ENCODE assay signal across 2 cellular contexts in the genomic region with DNA sequence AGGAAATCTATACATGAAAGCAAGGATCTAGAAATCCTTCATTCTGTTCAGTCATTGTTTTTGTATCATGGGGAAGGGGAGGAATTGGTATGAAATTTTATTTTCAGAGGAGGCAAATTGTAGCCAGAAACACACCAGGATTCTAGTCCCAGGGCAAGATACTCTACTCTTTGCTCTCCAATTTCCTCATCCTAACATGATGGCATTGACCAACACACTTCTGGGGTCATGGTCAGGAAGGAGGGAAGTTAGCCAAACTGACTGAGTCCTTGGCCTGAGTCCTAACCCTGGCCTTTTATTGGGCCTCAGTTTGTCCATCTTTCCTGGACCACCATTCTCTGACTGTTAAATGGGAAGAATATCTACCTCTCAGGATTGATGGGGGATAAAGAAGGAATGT.
A peak's percentile ranks its signal among the peaks of the same experiment; 100 is the strongest.
TF ChIP-seq lines count a peak whose summit lies in the region.

No MANE protein-coding gene starts in this region.

TF ChIP-seq in liver, 16 proteins besides CTCF, POLR2A, EP300 and RAD21:
- TF ChIP-seq NR2F2 (IDR thresholded peaks at IDR 0.05) (no peak), FOXA2 (IDR thresholded peaks at IDR 0.05) (no peak), RXRA (IDR thresholded peaks at IDR 0.05) (peak; percentile 49 to 73), ATF3 (IDR thresholded peaks at IDR 0.05) (no peak), YY1 (IDR thresholded peaks at IDR 0.05) (no peak), SP1 (IDR thresholded peaks at IDR 0.05) (peak; percentile 15), HNF4G (IDR thresholded peaks at IDR 0.05) (peak; percentile 19), FOXA1 (IDR thresholded peaks at IDR 0.05) (no peak), JUND (IDR thresholded peaks at IDR 0.05) (no peak), HNF4A (conservative IDR thresholded peaks at IDR 0.05) (peak; percentile 65 to 75), ZBTB33 (IDR thresholded peaks at IDR 0.05) (no peak), EGR1 (IDR thresholded peaks at IDR 0.05; ENCODE audit: low read depth in 2 of 2) (no peak), MAX (IDR thresholded peaks at IDR 0.05) (no peak), TAF1 (conservative IDR thresholded peaks at IDR 0.05) (no peak), GABPA (IDR thresholded peaks at IDR 0.05 in 1 of 2, conservative IDR thresholded peaks at IDR 0.05 in 1 of 2) (no peak)
- TF ChIP-seq, protein P1, sequence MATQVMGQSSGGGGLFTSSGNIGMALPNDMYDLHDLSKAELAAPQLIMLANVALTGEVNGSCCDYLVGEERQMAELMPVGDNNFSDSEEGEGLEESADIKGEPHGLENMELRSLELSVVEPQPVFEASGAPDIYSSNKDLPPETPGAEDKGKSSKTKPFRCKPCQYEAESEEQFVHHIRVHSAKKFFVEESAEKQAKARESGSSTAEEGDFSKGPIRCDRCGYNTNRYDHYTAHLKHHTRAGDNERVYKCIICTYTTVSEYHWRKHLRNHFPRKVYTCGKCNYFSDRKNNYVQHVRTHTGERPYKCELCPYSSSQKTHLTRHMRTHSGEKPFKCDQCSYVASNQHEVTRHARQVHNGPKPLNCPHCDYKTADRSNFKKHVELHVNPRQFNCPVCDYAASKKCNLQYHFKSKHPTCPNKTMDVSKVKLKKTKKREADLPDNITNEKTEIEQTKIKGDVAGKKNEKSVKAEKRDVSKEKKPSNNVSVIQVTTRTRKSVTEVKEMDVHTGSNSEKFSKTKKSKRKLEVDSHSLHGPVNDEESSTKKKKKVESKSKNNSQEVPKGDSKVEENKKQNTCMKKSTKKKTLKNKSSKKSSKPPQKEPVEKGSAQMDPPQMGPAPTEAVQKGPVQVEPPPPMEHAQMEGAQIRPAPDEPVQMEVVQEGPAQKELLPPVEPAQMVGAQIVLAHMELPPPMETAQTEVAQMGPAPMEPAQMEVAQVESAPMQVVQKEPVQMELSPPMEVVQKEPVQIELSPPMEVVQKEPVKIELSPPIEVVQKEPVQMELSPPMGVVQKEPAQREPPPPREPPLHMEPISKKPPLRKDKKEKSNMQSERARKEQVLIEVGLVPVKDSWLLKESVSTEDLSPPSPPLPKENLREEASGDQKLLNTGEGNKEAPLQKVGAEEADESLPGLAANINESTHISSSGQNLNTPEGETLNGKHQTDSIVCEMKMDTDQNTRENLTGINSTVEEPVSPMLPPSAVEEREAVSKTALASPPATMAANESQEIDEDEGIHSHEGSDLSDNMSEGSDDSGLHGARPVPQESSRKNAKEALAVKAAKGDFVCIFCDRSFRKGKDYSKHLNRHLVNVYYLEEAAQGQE (IDR thresholded peaks at IDR 0.05) = no peak

TF ChIP-seq in HepG2, 621 proteins besides CTCF, POLR2A, EP300 and RAD21:
- TF ChIP-seq MTF2 (CRISPR knock-in tag; IDR thresholded peaks at IDR 0.05; ENCODE audit: borderline replicate concordance) (no peak), ZNF296 (CRISPR knock-in tag; conservative IDR thresholded peaks at IDR 0.05) (no peak), TOPORS (CRISPR knock-in tag; IDR thresholded peaks at IDR 0.05) (no peak), THAP7 (CRISPR knock-in tag; IDR thresholded peaks at IDR 0.05) (no peak), NCOA1 (CRISPR knock-in tag; IDR thresholded peaks at IDR 0.05) (no peak), ZNF850 (CRISPR knock-in tag; conservative IDR thresholded peaks at IDR 0.05) (no peak), SMYD3 (CRISPR knock-in tag; IDR thresholded peaks at IDR 0.05) (no peak), NFE2L1 (CRISPR knock-in tag; IDR thresholded peaks at IDR 0.05; ENCODE audit: borderline replicate concordance) (no peak), ZNF274 (CRISPR knock-in tag; IDR thresholded peaks at IDR 0.05) (no peak), HMGXB4 (CRISPR knock-in tag; IDR thresholded peaks at IDR 0.05; ENCODE audit: borderline replicate concordance in 1 of 2, low read depth in 1 of 2) (no peak), NBN (conservative IDR thresholded peaks at IDR 0.05) (no peak), ZNF678 (CRISPR knock-in tag; IDR thresholded peaks at IDR 0.05) (no peak), ZNF879 (CRISPR knock-in tag; IDR thresholded peaks at IDR 0.05) (no peak), ESRRA (CRISPR knock-in tag; IDR thresholded peaks at IDR 0.05; ENCODE audit: low read depth) (no peak), XRCC5 (optimal IDR thresholded peaks at IDR 0.05; ENCODE audit: low read length) (no peak), GRHL1 (CRISPR knock-in tag; conservative IDR thresholded peaks at IDR 0.05) (no peak), ZNF83 (CRISPR knock-in tag; IDR thresholded peaks at IDR 0.05; ENCODE audit: borderline replicate concordance) (no peak)
- TF ChIP-seq, protein P2, sequence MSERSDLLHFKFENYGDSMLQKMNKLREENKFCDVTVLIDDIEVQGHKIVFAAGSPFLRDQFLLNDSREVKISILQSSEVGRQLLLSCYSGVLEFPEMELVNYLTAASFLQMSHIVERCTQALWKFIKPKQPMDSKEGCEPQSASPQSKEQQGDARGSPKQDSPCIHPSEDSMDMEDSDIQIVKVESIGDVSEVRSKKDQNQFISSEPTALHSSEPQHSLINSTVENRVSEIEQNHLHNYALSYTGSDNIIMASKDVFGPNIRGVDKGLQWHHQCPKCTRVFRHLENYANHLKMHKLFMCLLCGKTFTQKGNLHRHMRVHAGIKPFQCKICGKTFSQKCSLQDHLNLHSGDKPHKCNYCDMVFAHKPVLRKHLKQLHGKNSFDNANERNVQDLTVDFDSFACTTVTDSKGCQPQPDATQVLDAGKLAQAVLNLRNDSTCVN (CRISPR knock-in tag; IDR thresholded peaks at IDR 0.05; ENCODE audit: borderline replicate concordance) = no peak
- TF ChIP-seq, protein P3, sequence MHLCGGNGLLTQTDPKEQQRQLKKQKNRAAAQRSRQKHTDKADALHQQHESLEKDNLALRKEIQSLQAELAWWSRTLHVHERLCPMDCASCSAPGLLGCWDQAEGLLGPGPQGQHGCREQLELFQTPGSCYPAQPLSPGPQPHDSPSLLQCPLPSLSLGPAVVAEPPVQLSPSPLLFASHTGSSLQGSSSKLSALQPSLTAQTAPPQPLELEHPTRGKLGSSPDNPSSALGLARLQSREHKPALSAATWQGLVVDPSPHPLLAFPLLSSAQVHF (CRISPR knock-in tag; IDR thresholded peaks at IDR 0.05) = no peak
TF ChIP-seq in HepG2: peak in this region for 0.
